In genomic region chr11:43376594-43376993, GRCh38 we compare ENCODE assay signal across 14 cellular contexts. TPM values are rescaled to one million over a fixed set of nuclear protein-coding genes. Genes with fewer than 3 reads are reported as not detected.
DNase-seq lines count a peak whose midpoint lies in the region; TF ChIP-seq lines count a peak whose summit lies in the region.
"Had no signal": no experiment of that assay in that cellular context is flagged by ENCODE, and none has a peak within 500 bp of the region (broad histone marks: within the 10 kb centered on the region; RNA-seq: fewer than 3 reads in every experiment).

No MANE protein-coding gene starts in this region.

- H3K9ac ChIP-seq in mesenchymal stem cell (ENCODE audit: low read length): peak overlapping the region; percentile 67

- no peak overlapping the region for H3K27ac ChIP-seq in mesenchymal stem cell (ENCODE audit: low read length, poor library complexity, severe bottlenecking)
- no peak overlapping the region for H3K27ac ChIP-seq in thyroid gland

- no peak overlapping the region for H3K23ac ChIP-seq in mesenchymal stem cell (ENCODE audit: low read length in 2 of 2)

- H2AK5ac ChIP-seq in mesenchymal stem cell (ENCODE audit: low read length, severe bottlenecking): no peak overlapping the region

- no peak overlapping the region for H2BK5ac ChIP-seq in mesenchymal stem cell (ENCODE audit: low read depth, low read length, poor library complexity, severe bottlenecking)

- DNase-seq in Caco-2 (peak in 1 of 2 experiments; percentile 6), MG63 (peak; percentile 30), dermis blood vessel endothelial cell (peak; percentile 37), mesenchymal stem cell (peak; percentile 85), DMS79 (lab: John Stamatoyannopoulos, UW) (no peak), SKM-1 (lab: John Stamatoyannopoulos, UW; ENCODE audit: unreplicated experiment) (no peak), thyroid gland (no peak)
- no peak for DNase-seq in activated CD4-positive, alpha-beta T cell treated with anti-CD3 and anti-CD28 coated beads, Interleukin-2, amount 10 ng/mL, durations not matched to agents 24 days and 14 days
- DNase-seq: activated T-cell treated with anti-CD3 and anti-CD28 coated beads for 4 hours, mesendoderm, NCI-H146, retina, T1000 had no signal

- no CpG with 5 or more reads among the region's 2 CpGs for WGBS in mesenchymal stem cell
- 85 to 97% methylated on average over 2 of the region's 2 CpGs for WGBS in thyroid gland, 2 donors

- CTCF ChIA-PET in Caco-2 (lab: Charles Lee): no interaction called here

- POLR2A ChIA-PET in Caco-2 (lab: Charles Lee): no interaction called here

- peak overlapping the region; percentile 22 for H3K27ac Mint-ChIP-seq in Caco-2 (ENCODE audit: unreplicated experiment)
- H3K27ac Mint-ChIP-seq in activated CD4-positive, alpha-beta T cell treated with anti-CD3 and anti-CD28 coated beads, Interleukin-2, amount 10 ng/mL, durations not matched to agents 24 days and 14 days: no peak overlapping the region
- H3K27ac Mint-ChIP-seq: type B pancreatic cell had no signal

- H4K8ac ChIP-seq in mesenchymal stem cell (ENCODE audit: low read length): no peak overlapping the region

- peaks cover 17% of the 10 kb centered on the region for H3K36me3 Mint-ChIP-seq in Caco-2 (ENCODE audit: insufficient read depth, unreplicated experiment)
- peaks cover 19% of the 10 kb centered on the region for H3K36me3 Mint-ChIP-seq in activated CD4-positive, alpha-beta T cell treated with anti-CD3 and anti-CD28 coated beads, Interleukin-2, amount 10 ng/mL, durations not matched to agents 24 days and 14 days (ENCODE audit: low read depth)

- H3K14ac ChIP-seq in mesenchymal stem cell (ENCODE audit: low read length in 2 of 2): no peak overlapping the region

- H2BK12ac ChIP-seq in mesenchymal stem cell (ENCODE audit: low read length in 2 of 2): no peak overlapping the region

- H3K9me3 ChIP-seq in Caco-2 (no peaks in the 10 kb centered on the region), MG63 (no peaks in the 10 kb centered on the region), mesenchymal stem cell (ENCODE audit: control insufficient read depth, low read length) (no peaks in the 10 kb centered on the region), thyroid gland (no peaks in the 10 kb centered on the region)

- no peak overlapping the region for H3K4ac ChIP-seq in mesenchymal stem cell (ENCODE audit: low read depth in 1 of 2, low read length in 2 of 2)

- H3K27me3 ChIP-seq in Caco-2 (replicated peaks; ENCODE audit: control insufficient read depth, insufficient read depth, low read length) (no peaks in the 10 kb centered on the region), MG63 (no peaks in the 10 kb centered on the region), mesenchymal stem cell (ENCODE audit: control insufficient read depth in 1 of 2, insufficient read depth in 1 of 2, low read length in 2 of 2) (no peaks in the 10 kb centered on the region), thyroid gland (no peaks in the 10 kb centered on the region)

- no peaks in the 10 kb centered on the region for H3K36me3 ChIP-seq in Caco-2 (ENCODE audit: control insufficient read depth, insufficient read depth, low read length)
- peaks cover 32% of the 10 kb centered on the region for H3K36me3 ChIP-seq in MG63
- peaks cover 3 to 34% of the 10 kb centered on the region in 2 experiments for H3K36me3 ChIP-seq in mesenchymal stem cell (ENCODE audit: control insufficient read depth in 1 of 2, insufficient read depth in 2 of 2, low read depth in 1 of 2, low read length in 2 of 2)
- no peaks in the 10 kb centered on the region for H3K36me3 ChIP-seq in thyroid gland

- H3K9me3 Mint-ChIP-seq in Caco-2 (ENCODE audit: unreplicated experiment): no peaks in the 10 kb centered on the region
- no peaks in the 10 kb centered on the region for H3K9me3 Mint-ChIP-seq in activated CD4-positive, alpha-beta T cell treated with anti-CD3 and anti-CD28 coated beads, Interleukin-2, amount 10 ng/mL, durations not matched to agents 24 days and 14 days
- H3K9me3 Mint-ChIP-seq: type B pancreatic cell had no signal

- no peaks in the 10 kb centered on the region for H3K27me3 Mint-ChIP-seq in Caco-2 (ENCODE audit: insufficient read depth, unreplicated experiment)
- H3K27me3 Mint-ChIP-seq in activated CD4-positive, alpha-beta T cell treated with anti-CD3 and anti-CD28 coated beads, Interleukin-2, amount 10 ng/mL, durations not matched to agents 24 days and 14 days: no peaks in the 10 kb centered on the region
- H3K27me3 Mint-ChIP-seq: type B pancreatic cell had no signal

- H2AFZ ChIP-seq in mesenchymal stem cell (ENCODE audit: low read depth, low read length): no peak overlapping the region

- BruUV-seq in Caco-2 (replicated peaks; lab: Mats Ljungman, UMichigan): no TSS peak

- H3K4me3 ChIP-seq in Caco-2 (ENCODE audit: low read depth, low read length) (no peak overlapping the region), MG63 (no peak overlapping the region), mesenchymal stem cell (ENCODE audit: insufficient read depth in 1 of 2, low read depth in 1 of 2, low read length in 2 of 2) (no peak overlapping the region), thyroid gland (replicated peaks in 1 of 3) (no peak overlapping the region)

- no peak overlapping the region for H4K91ac ChIP-seq in mesenchymal stem cell (ENCODE audit: low read length)

- no peak overlapping the region for H3K18ac ChIP-seq in mesenchymal stem cell (ENCODE audit: low read depth in 1 of 2, low read length in 2 of 2)

- H2BK15ac ChIP-seq in mesenchymal stem cell (ENCODE audit: low read depth, poor library complexity, severe bottlenecking): no peak overlapping the region

- no peak overlapping the region for H3K4me2 ChIP-seq in mesenchymal stem cell (ENCODE audit: low read length, poor library complexity, severe bottlenecking)

- H3K4me1 ChIP-seq in Caco-2 (peaks cover 5% of the 10 kb centered on the region; the same call in 1 of the 2 replicates), mesenchymal stem cell (ENCODE audit: control insufficient read depth, insufficient read depth, low read depth, low read length) (no peaks in the 10 kb centered on the region), thyroid gland (peaks cover under 1 to 3% of the 10 kb centered on the region in 2 donors)

- peaks cover 8% of the 10 kb centered on the region for H3K79me1 ChIP-seq in mesenchymal stem cell (replicated peaks; ENCODE audit: low read length, poor library complexity, severe bottlenecking)

- H2BK120ac ChIP-seq in mesenchymal stem cell (ENCODE audit: low read depth, low read length): no peak overlapping the region

- intact Hi-C loops in Caco-2 (cut with micrococcal nuclease; ENCODE audit: unreplicated experiment): loop anchor here (2.0 kb wide), 1 partner anchor 18 kb away; the partner anchor contains the start of gene TTC17
- intact Hi-C loops in activated CD4-positive, alpha-beta T cell treated with anti-CD3 and anti-CD28 coated beads, Interleukin-2, amount 10 ng/mL, durations not matched to agents 24 days and 14 days (cut with micrococcal nuclease): no loop called here
- intact Hi-C loops in thyroid gland (cut with DNase I): no loop called here

- H3K4me1 Mint-ChIP-seq in Caco-2 (ENCODE audit: low read depth, unreplicated experiment): no peaks in the 10 kb centered on the region
- H3K4me1 Mint-ChIP-seq in activated CD4-positive, alpha-beta T cell treated with anti-CD3 and anti-CD28 coated beads, Interleukin-2, amount 10 ng/mL, durations not matched to agents 24 days and 14 days: peaks cover 12% of the 10 kb centered on the region

- no peak overlapping the region for H3K4me3 Mint-ChIP-seq in Caco-2 (ENCODE audit: unreplicated experiment)
- no peak overlapping the region for H3K4me3 Mint-ChIP-seq in activated CD4-positive, alpha-beta T cell treated with anti-CD3 and anti-CD28 coated beads, Interleukin-2, amount 10 ng/mL, durations not matched to agents 24 days and 14 days
- H3K4me3 Mint-ChIP-seq: type B pancreatic cell had no signal

- TF ChIP-seq CTCF in Caco-2 (IDR thresholded peaks at IDR 0.05; ENCODE audit: insufficient read depth in 1 of 2, low read depth in 1 of 2, low read length in 1 of 2, severe bottlenecking in 1 of 2, unreplicated experiment in 1 of 2) (no peak), thyroid gland (IDR thresholded peaks at IDR 0.05) (no peak)

- no peak for TF ChIP-seq POLR2A in thyroid gland (IDR thresholded peaks at IDR 0.05)

RNA-seq across cellular contexts. Expression of gene TTC17, which starts 17.9 kb away (rescaled TPM):
- 73.1 and 79.3 TPM in 2 replicates for total RNA-seq in Caco-2 (2022)
- total RNA-seq in MG63 (2014; rRNA removed; shearing (Covaris generic); ENCODE audit: low replicate concordance): 53.7 and 66.2 TPM in 2 replicates
- 79.9 and 89.3 TPM in 2 replicates for total RNA-seq in dermis blood vessel endothelial cell
- 58.5 TPM for polyA plus RNA-seq in mesenchymal stem cell (2013, experiment 1 of 2)
- 55.9 TPM for polyA plus RNA-seq in mesenchymal stem cell (2013, experiment 2 of 2)
- total RNA-seq in activated CD4-positive, alpha-beta T cell treated with anti-CD3 and anti-CD28 coated beads, Interleukin-2, amount 10 ng/mL, durations not matched to agents 24 days and 14 days: 64.9 and 75.1 TPM in 2 replicates
- total RNA-seq in thyroid gland: 100 to 1,000 TPM; 143 to 258 (median 192) TPM

Comparison
In these comparisons a context has a peak if more than half of its experiments do, and no peak if none do; other contexts are left out.
1. DNase-seq: peak in MG63 (single experiment), dermis blood vessel endothelial cell (single experiment) and mesenchymal stem cell (single experiment); none in DMS79 (single experiment), SKM-1 (single experiment), activated CD4-positive, alpha-beta T cell treated with anti-CD3 and anti-CD28 coated beads, Interleukin-2, amount 10 ng/mL, durations not matched to agents 24 days and 14 days (single experiment) and thyroid gland (0 of 2).